20 cellular contexts compared by ENCODE assay signal in the genomic region with DNA sequence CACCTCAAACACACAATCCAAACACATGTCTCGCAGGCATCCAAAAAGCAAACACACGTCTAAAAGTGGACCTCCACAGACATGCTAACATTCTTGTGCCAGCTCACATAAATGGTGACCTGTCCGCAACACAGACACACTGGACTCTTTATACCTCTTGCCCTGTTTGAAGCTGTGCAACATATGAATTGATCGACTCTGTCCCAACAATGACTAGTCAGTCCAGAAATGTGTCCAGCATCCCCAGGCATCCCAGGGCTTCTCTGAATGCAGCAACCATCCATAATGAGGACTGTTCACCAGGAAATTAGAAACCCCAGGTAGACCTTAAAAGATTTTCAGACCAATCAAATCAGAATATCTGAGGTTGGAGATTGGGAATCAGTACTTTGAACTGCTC. TPM values are rescaled to one million over a fixed set of nuclear protein-coding genes. Genes with fewer than 3 reads are reported as not detected.
DNase-seq lines count a peak whose midpoint lies in the region; ATAC-seq and TF ChIP-seq lines count a peak whose summit lies in the region.
"Had no signal": no experiment of that assay in that cellular context is flagged by ENCODE, and none has a peak within 500 bp of the region (broad histone marks: within the 10 kb centered on the region; RNA-seq: fewer than 3 reads in every experiment).

No MANE protein-coding gene starts in this region.

- peak overlapping the region; percentile 71 for H3K4me2 ChIP-seq in IMR-90 (ENCODE audit: low read depth, low read length)

- in situ Hi-C loops in IMR-90 (cut with MboI; ENCODE audit: low sequenced_read_pairs), result no loop called here

- H3K23ac ChIP-seq in IMR-90 (ENCODE audit: low read depth, low read length), result peak overlapping the region; percentile 90

- peak overlapping the region; percentile 85 for H3K4me3 ChIP-seq in AG04449 (ENCODE audit: low read depth, low read length)
- H3K4me3 ChIP-seq in IMR-90 (ENCODE audit: insufficient read depth, low read depth, low read length), result peak overlapping the region; percentile 76
- H3K4me3 ChIP-seq in fibroblast of pulmonary artery (replicated peaks; ENCODE audit: low read depth, low read length), result peak overlapping the region; percentile 85
- H3K4me3 ChIP-seq in psoas muscle, result peak overlapping the region; percentile 55

- peak overlapping the region; percentile 17 for H3K9ac ChIP-seq in IMR-90 (ENCODE audit: low read depth, low read length)

- H2BK15ac ChIP-seq in IMR-90 (ENCODE audit: low read depth, low read length), result no peak overlapping the region

- H3K27ac ChIP-seq in IMR-90 (ENCODE audit: insufficient read depth, low read length), result peak overlapping the region; percentile 10; the same call in 1 of the 2 replicates
- H3K27ac ChIP-seq in psoas muscle, result no peak overlapping the region

- H3K56ac ChIP-seq in IMR-90 (ENCODE audit: extremely low read depth, insufficient read depth, low read length), result peak overlapping the region; percentile 52; the same call in 1 of the 2 replicates

- H2BK5ac ChIP-seq in IMR-90 (ENCODE audit: low read depth, low read length, poor library complexity, severe bottlenecking), result peak overlapping the region; percentile 3

- peak overlapping the region; percentile 67; the same call in 1 of the 2 replicates for H2AK5ac ChIP-seq in IMR-90 (ENCODE audit: low read depth, low read length)

- H3K27me3 ChIP-seq in IMR-90 (ENCODE audit: control insufficient read depth, insufficient read depth, low read length), result no peaks in the 10 kb centered on the region
- no peaks in the 10 kb centered on the region for H3K27me3 ChIP-seq in psoas muscle (ENCODE audit: insufficient read depth in 3 of 3, low read length in 2 of 3)

- no peak overlapping the region for H2AFZ ChIP-seq in IMR-90 (replicated peaks; ENCODE audit: low read length, poor library complexity)

- H3K79me1 ChIP-seq in IMR-90 (ENCODE audit: low read depth in 1 of 2, low read length in 2 of 2), result peaks cover 0 to 60% of the 10 kb centered on the region in 2 experiments; a peak in 2 of 4 replicates

- no peaks in the 10 kb centered on the region for H3K9me3 ChIP-seq in IMR-90 (ENCODE audit: control insufficient read depth, insufficient read depth, low read length)
- H3K9me3 ChIP-seq in psoas muscle, result no peaks in the 10 kb centered on the region

- H3K9me1 ChIP-seq in IMR-90 (ENCODE audit: insufficient read depth, low read length), result peaks cover 18% of the 10 kb centered on the region

- H4K5ac ChIP-seq in IMR-90 (ENCODE audit: low read depth, low read length), result no peak overlapping the region

- no TSS peak for BruUV-seq in IMR-90 (replicated peaks; lab: Mats Ljungman, UMichigan)

- peak overlapping the region; percentile 70 for H3K14ac ChIP-seq in IMR-90 (replicated peaks; ENCODE audit: low read depth, low read length)

- no peak for TF ChIP-seq POLR2A in IMR-90 (IDR thresholded peaks at IDR 0.05; ENCODE audit: low read depth, low read length)

- CTCF ChIA-PET in AG04449 (lab: Yijun Ruan, JAX) (interaction anchor here (2.2 to 11.6 kb wide), 2 partner anchors 16 to 22 kb away, joined by 8 to 102 read pairs; no protein-coding TSS in a partner anchor), IMR-90 (lab: Yijun Ruan, JAX) (no interaction called here)

- H2AK9ac ChIP-seq in IMR-90 (replicated peaks; ENCODE audit: low read depth, low read length, poor library complexity), result peak overlapping the region; percentile 30

- H2BK120ac ChIP-seq in IMR-90 (ENCODE audit: low read depth, low read length), result no peak overlapping the region

- H3K4ac ChIP-seq in IMR-90 (ENCODE audit: low read depth, low read length), result peak overlapping the region; percentile 73

- intact Hi-C loops in IMR-90 (cut with micrococcal nuclease), result loop anchor here (2.0 to 10.0 kb wide), 2 partner anchors 13 to 139 kb away; no protein-coding TSS in a partner anchor
- intact Hi-C loops in psoas muscle (cut with DNase I), result no loop called here
- intact Hi-C loops in head of caudate nucleus (cut with DNase I), result no loop called here

- WGBS in IMR-90 (ENCODE audit: extremely low coverage in 2 of 2, insufficient read length in 1 of 2), 2 experiments, result 20% methylated on average over 2 of the region's 4 CpGs; no CpG with 5 or more reads in 1 of the 2 experiments
- WGBS in psoas muscle, 3 donors, result 68 to 69% (median 69%) methylated on average over 4 of the region's 4 CpGs

- H3K36me3 ChIP-seq in IMR-90 (ENCODE audit: control insufficient read depth, insufficient read depth, low read length), result no peaks in the 10 kb centered on the region
- H3K36me3 ChIP-seq in psoas muscle (ENCODE audit: insufficient read depth in 1 of 2, low read depth in 1 of 2), result no peaks in the 10 kb centered on the region

- no peak overlapping the region for H3K18ac ChIP-seq in IMR-90 (ENCODE audit: low read depth, low read length)

- H4K8ac ChIP-seq in IMR-90 (ENCODE audit: low read depth in 2 of 2, low read length in 2 of 2), result peak overlapping the region in 1 of 2 experiments; percentile 20; a peak in 1 of 4 replicates

- no peak for TF ChIP-seq CTCF in AG04449 (IDR thresholded peaks at IDR 0.05; ENCODE audit: insufficient read depth, low read length, missing control alignments)
- TF ChIP-seq CTCF in IMR-90 (conservative IDR thresholded peaks at IDR 0.05; ENCODE audit: low read depth, low read length), result no peak
- TF ChIP-seq CTCF in fibroblast of pulmonary artery (IDR thresholded peaks at IDR 0.05; ENCODE audit: low read length, missing control alignments), result no peak
- no peak for TF ChIP-seq CTCF in psoas muscle (IDR thresholded peaks at IDR 0.05)

- peaks cover 48% of the 10 kb centered on the region for H4K20me1 ChIP-seq in IMR-90 (ENCODE audit: insufficient read depth, low read length)

- POLR2A ChIA-PET in AG04449 (lab: Yijun Ruan, JAX) (interaction anchor here (0.8 kb wide), 1 partner anchor 20 kb away, joined by 5 read pairs; no protein-coding TSS in a partner anchor), IMR-90 (lab: Charles Lee; ENCODE audit: unreplicated experiment) (interaction anchor here (0.7 kb wide), 1 partner anchor 17 kb away, joined by 4 read pairs; no protein-coding TSS in a partner anchor)

- ATAC-seq in IMR-90 (ENCODE audit: low read depth) (no peak), psoas muscle (no peak), GM18517 (IDR thresholded peaks at IDR 0.05; ENCODE audit: unreplicated experiment) (no peak)
- ATAC-seq: activated T-helper 17 cell treated with anti-CD3 and anti-CD28 coated beads, Interleukin-2, amount 50 U/mL, for 72 hours; left ventricle myocardium superior; naive thymus-derived CD4-positive, alpha-beta T cell; stimulated activated naive CD8-positive, alpha-beta T cell treated with anti-CD3 and anti-CD28 coated beads, Interleukin-15, Interleukin-2, amounts not matched to agents 100 U/mL and 50 U/mL, for 24 hours had no signal

- no peak for DNase-seq in AG04449 (ENCODE audit: low read depth, low spot score)
- DNase-seq in IMR-90, result peak; percentile 31
- DNase-seq in fibroblast of pulmonary artery (ENCODE audit: low read depth), result no peak
- DNase-seq in psoas muscle, result no peak
- no peak for DNase-seq in head of caudate nucleus
- DNase-seq in NCI-H2171 treated with DMSO at 0.1 percent for 48 hours (lab: John Stamatoyannopoulos, UW), result no peak
- no peak for DNase-seq in NCI-H774 (lab: John Stamatoyannopoulos, UW)
- DNase-seq: activated CD4-positive, CD25-positive, alpha-beta regulatory T cell; amniotic stem cell; cerebellar nuclear complex; left ventricle myocardium superior; naive thymus-derived CD4-positive, alpha-beta T cell; NCI-H187 treated with DMSO at 0.1 percent for 48 hours; NCI-H446 treated with DMSO at 0.1 percent for 48 hours; retina; Right ventricle myocardium superior; stimulated activated naive CD8-positive, alpha-beta T cell treated with anti-CD3 and anti-CD28 coated beads, Interleukin-15, Interleukin-2, amounts not matched to agents 100 U/mL and 50 U/mL, for 24 hours; T-helper 2 cell had no signal

- no peak overlapping the region for H2BK20ac ChIP-seq in IMR-90 (ENCODE audit: low read depth, low read length)

- H4K91ac ChIP-seq in IMR-90 (ENCODE audit: insufficient read depth, low read depth, low read length), result peak overlapping the region; percentile 20; the same call in 1 of the 2 replicates

- peaks cover 11% of the 10 kb centered on the region; the same call in 1 of the 2 replicates for H3K4me1 ChIP-seq in IMR-90 (ENCODE audit: control insufficient read depth, insufficient read depth, low read length)
- H3K4me1 ChIP-seq in psoas muscle, result no peaks in the 10 kb centered on the region

- dilution Hi-C loops in IMR-90 (cut with HindIII; ENCODE audit: low sequenced_read_pairs, unreplicated experiment), result no loop called here

- TF ChIP-seq RAD21 in IMR-90 (IDR thresholded peaks at IDR 0.05; ENCODE audit: low read length), result no peak

TF ChIP-seq in IMR-90, 13 proteins besides CTCF, POLR2A, EP300 and RAD21 (continues in another document):
- TF ChIP-seq MAFK (IDR thresholded peaks at IDR 0.05; ENCODE audit: low read depth, low read length) (no peak), CHD1 (IDR thresholded peaks at IDR 0.05; ENCODE audit: low read depth, low read length) (no peak), FOS (IDR thresholded peaks at IDR 0.05; ENCODE audit: low read depth, low read length) (no peak), CEBPB (IDR thresholded peaks at IDR 0.05; ENCODE audit: low read depth, low read length) (0 out of 2 replicates have a peak, but pooled peaks have one; percentile 4), USF2 (IDR thresholded peaks at IDR 0.05; ENCODE audit: low read depth, low read length) (no peak), ELK1 (IDR thresholded peaks at IDR 0.05; ENCODE audit: borderline replicate concordance, low read depth, low read length) (no peak)

RNA-seq across cellular contexts. Expression of gene DDR2, which starts 3.2 kb away (rescaled TPM):
- total RNA-seq in IMR-90 (2012; rRNA removed) (194 and 245 TPM in 2 replicates), psoas muscle (10 to 100 TPM in 1 of 4 donors, 1 to 10 TPM in 3; 6.0 to 21.2 (median 6.4) TPM)
- polyA plus RNA-seq in IMR-90 (2012; rRNA removed) (64.3 and 66.1 TPM in 2 replicates), psoas muscle (1 to 10 TPM; 1.3 to 2.9 (median 1.6) TPM)
- 30.4 and 36.7 TPM in 2 replicates for polyA plus RNA-seq in IMR-90 (2012; cell fraction: cytosol; rRNA removed)
- polyA plus RNA-seq in IMR-90 (2012; cell fraction: nucleus; rRNA removed; ENCODE audit: low replicate concordance), result 28.4 and 79.2 TPM in 2 replicates
- polyA plus RNA-seq: naive thymus-derived CD4-positive, alpha-beta T cell had no signal
